ENCODE assay signal across 9 cellular contexts in the genomic region with DNA sequence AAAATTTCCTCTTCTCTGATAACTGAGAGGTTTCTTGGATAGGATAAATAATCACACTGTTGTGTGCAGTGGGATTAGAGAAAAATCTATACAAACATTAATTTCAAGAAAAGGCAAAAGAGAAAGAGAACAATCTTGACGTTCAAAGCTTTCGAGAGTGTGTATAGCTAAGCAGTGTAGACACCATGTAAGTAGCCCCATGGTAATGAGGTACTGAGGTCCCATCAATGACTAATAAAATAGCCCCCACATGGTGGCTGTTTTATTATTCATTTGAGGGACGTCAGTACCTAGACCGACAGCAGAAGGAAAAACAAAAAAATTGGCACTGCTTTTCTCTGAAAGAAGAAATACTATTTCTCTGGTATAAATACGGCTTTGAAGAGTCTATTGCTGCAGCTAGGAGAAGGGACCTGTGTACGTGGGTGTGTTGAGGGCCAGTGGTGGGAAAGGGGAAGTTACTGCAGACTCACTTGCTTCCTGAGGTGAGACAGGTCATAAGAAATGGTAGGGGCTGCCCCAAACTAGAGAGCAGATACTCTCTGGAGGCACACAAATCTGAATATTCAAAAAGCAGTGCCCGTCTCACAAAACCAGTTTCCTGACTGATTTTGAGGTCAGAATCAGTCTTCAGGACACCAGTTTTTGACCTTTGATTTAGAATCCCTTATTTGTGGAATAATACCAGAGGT.
DNase-seq lines count a peak whose midpoint lies in the region; ATAC-seq and TF ChIP-seq lines count a peak whose summit lies in the region.
"Had no signal": no experiment of that assay in that cellular context is flagged by ENCODE, and none has a peak within 500 bp of the region (broad histone marks: within the 10 kb centered on the region; RNA-seq: fewer than 3 reads in every experiment).

No MANE protein-coding gene starts in this region.

- no peaks in the 10 kb centered on the region for H3K9me2 ChIP-seq in hepatocyte (replicated peaks; ENCODE audit: insufficient read depth)

- H3K4me3 ChIP-seq in OCI-LY3 (ENCODE audit: low read length) (peak overlapping the region; percentile 53), hepatocyte (no peak overlapping the region)

- DNase-seq in NCI-H187 treated with DMSO at 0.1 percent for 48 hours (lab: John Stamatoyannopoulos, UW) (no peak), SK-N-DZ (ENCODE audit: low spot score) (no peak), kidney glomerular epithelial cell (lab: John Stamatoyannopoulos, UW) (no peak), hepatocyte (ENCODE audit: low spot score) (no peak)
- DNase-seq: effector CD8-positive, alpha-beta T cell had no signal

- H3K9ac ChIP-seq in OCI-LY3 (ENCODE audit: low read length), result no peak overlapping the region

- H3K4me2 ChIP-seq in OCI-LY3 (ENCODE audit: low read length), result peak overlapping the region; percentile 86
- no peak overlapping the region for H3K4me2 ChIP-seq in hepatocyte

- H3K27me3 ChIP-seq in OCI-LY3 (ENCODE audit: low read depth, low read length), result peaks cover 81% of the 10 kb centered on the region
- H3K27me3 ChIP-seq in hepatocyte, result no peaks in the 10 kb centered on the region

- WGBS in hepatocyte (ENCODE audit: low lambda C conversion rate, missing lambda C conversion rate), result 84% methylated on average over 7 of the region's 7 CpGs

- H3K27ac ChIP-seq in OCI-LY3 (ENCODE audit: low read length) (no peak overlapping the region), hepatocyte (no peak overlapping the region)

- H3K36me3 ChIP-seq in OCI-LY3 (replicated peaks; ENCODE audit: low read depth, low read length) (no peaks in the 10 kb centered on the region), hepatocyte (replicated peaks; ENCODE audit: insufficient read depth, low read depth) (no peaks in the 10 kb centered on the region)

- H3K79me2 ChIP-seq in OCI-LY3 (ENCODE audit: low read length), result no peaks in the 10 kb centered on the region
- H3K79me2 ChIP-seq in hepatocyte, result no peaks in the 10 kb centered on the region

- H3K9me3 ChIP-seq in OCI-LY3 (ENCODE audit: insufficient read depth, low read length), result no peaks in the 10 kb centered on the region
- H3K9me3 ChIP-seq in hepatocyte (ENCODE audit: low read depth), result no peaks in the 10 kb centered on the region

- H3K4me1 ChIP-seq in OCI-LY3 (ENCODE audit: low read length) (peaks cover 32% of the 10 kb centered on the region), hepatocyte (ENCODE audit: insufficient read depth) (no peaks in the 10 kb centered on the region)

- TF ChIP-seq CTCF in OCI-LY3 (IDR thresholded peaks at IDR 0.05; ENCODE audit: low read depth, low read length) (no peak), hepatocyte (IDR thresholded peaks at IDR 0.05; ENCODE audit: poor library complexity) (no peak)

- ATAC-seq in GM18499 (IDR thresholded peaks at IDR 0.05; ENCODE audit: insufficient read depth, unreplicated experiment) (peak; percentile 95), GM19395 (IDR thresholded peaks at IDR 0.05; ENCODE audit: unreplicated experiment) (peak; percentile 92), HG02943 (IDR thresholded peaks at IDR 0.05; ENCODE audit: low read depth, unreplicated experiment) (peak; percentile 85)

- H4K20me1 ChIP-seq in OCI-LY3 (ENCODE audit: insufficient read depth, low read length), result peaks cover 27% of the 10 kb centered on the region; the same call in 1 of the 2 replicates
- no peaks in the 10 kb centered on the region for H4K20me1 ChIP-seq in hepatocyte (ENCODE audit: insufficient read depth, poor library complexity, severe bottlenecking)

- H2AFZ ChIP-seq in OCI-LY3 (ENCODE audit: low read depth, low read length), result no peak overlapping the region
- no peak overlapping the region for H2AFZ ChIP-seq in hepatocyte
